1 cellular context compared by ENCODE assay signal in the genomic region with DNA sequence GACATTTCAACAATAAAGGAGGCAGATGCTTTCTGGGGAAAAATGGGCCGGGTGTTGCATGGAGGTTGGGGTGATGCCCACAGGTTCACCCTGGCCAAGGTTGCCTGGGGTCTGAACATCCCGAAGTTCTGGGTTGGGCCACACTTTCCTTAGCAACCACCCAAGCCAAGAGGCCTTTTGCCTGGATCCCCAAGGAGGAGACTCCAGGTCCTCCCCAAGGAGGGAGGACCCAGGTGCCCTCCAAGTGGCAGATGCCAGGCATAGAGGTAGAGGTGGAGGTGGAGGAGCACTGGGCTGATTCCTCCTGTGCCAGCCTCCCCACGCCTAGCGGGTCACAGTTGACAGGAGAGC.
TF ChIP-seq lines count a peak whose summit lies in the region.

No MANE protein-coding gene starts in this region.

TF ChIP-seq in K562, 482 proteins besides CTCF, POLR2A, EP300 and RAD21:
- TF ChIP-seq, protein P1, sequence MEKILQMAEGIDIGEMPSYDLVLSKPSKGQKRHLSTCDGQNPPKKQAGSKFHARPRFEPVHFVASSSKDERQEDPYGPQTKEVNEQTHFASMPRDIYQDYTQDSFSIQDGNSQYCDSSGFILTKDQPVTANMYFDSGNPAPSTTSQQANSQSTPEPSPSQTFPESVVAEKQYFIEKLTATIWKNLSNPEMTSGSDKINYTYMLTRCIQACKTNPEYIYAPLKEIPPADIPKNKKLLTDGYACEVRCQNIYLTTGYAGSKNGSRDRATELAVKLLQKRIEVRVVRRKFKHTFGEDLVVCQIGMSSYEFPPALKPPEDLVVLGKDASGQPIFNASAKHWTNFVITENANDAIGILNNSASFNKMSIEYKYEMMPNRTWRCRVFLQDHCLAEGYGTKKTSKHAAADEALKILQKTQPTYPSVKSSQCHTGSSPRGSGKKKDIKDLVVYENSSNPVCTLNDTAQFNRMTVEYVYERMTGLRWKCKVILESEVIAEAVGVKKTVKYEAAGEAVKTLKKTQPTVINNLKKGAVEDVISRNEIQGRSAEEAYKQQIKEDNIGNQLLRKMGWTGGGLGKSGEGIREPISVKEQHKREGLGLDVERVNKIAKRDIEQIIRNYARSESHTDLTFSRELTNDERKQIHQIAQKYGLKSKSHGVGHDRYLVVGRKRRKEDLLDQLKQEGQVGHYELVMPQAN (IDR thresholded peaks at IDR 0.05; ENCODE audit: borderline replicate concordance): no peak
- TF ChIP-seq, protein P2, sequence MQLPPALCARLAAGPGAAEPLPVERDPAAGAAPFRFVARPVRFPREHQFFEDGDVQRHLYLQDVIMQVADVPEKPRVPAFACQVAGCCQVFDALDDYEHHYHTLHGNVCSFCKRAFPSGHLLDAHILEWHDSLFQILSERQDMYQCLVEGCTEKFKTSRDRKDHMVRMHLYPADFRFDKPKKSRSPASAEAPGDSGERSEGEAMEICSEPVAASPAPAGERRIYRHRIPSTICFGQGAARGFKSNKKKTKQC (CRISPR knock-in tag; IDR thresholded peaks at IDR 0.05): no peak
- TF ChIP-seq, protein P3, sequence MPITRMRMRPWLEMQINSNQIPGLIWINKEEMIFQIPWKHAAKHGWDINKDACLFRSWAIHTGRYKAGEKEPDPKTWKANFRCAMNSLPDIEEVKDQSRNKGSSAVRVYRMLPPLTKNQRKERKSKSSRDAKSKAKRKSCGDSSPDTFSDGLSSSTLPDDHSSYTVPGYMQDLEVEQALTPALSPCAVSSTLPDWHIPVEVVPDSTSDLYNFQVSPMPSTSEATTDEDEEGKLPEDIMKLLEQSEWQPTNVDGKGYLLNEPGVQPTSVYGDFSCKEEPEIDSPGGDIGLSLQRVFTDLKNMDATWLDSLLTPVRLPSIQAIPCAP (CRISPR knock-in tag; IDR thresholded peaks at IDR 0.05; ENCODE audit: borderline replicate concordance): no peak
- TF ChIP-seq, protein P4, sequence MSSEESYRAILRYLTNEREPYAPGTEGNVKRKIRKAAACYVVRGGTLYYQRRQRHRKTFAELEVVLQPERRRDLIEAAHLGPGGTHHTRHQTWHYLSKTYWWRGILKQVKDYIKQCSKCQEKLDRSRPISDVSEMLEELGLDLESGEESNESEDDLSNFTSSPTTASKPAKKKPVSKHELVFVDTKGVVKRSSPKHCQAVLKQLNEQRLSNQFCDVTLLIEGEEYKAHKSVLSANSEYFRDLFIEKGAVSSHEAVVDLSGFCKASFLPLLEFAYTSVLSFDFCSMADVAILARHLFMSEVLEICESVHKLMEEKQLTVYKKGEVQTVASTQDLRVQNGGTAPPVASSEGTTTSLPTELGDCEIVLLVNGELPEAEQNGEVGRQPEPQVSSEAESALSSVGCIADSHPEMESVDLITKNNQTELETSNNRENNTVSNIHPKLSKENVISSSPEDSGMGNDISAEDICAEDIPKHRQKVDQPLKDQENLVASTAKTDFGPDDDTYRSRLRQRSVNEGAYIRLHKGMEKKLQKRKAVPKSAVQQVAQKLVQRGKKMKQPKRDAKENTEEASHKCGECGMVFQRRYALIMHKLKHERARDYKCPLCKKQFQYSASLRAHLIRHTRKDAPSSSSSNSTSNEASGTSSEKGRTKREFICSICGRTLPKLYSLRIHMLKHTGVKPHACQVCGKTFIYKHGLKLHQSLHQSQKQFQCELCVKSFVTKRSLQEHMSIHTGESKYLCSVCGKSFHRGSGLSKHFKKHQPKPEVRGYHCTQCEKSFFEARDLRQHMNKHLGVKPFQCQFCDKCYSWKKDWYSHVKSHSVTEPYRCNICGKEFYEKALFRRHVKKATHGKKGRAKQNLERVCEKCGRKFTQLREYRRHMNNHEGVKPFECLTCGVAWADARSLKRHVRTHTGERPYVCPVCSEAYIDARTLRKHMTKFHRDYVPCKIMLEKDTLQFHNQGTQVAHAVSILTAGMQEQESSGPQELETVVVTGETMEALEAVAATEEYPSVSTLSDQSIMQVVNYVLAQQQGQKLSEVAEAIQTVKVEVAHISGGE (CRISPR knock-in tag; IDR thresholded peaks at IDR 0.05): no peak
- TF ChIP-seq, protein P5, sequence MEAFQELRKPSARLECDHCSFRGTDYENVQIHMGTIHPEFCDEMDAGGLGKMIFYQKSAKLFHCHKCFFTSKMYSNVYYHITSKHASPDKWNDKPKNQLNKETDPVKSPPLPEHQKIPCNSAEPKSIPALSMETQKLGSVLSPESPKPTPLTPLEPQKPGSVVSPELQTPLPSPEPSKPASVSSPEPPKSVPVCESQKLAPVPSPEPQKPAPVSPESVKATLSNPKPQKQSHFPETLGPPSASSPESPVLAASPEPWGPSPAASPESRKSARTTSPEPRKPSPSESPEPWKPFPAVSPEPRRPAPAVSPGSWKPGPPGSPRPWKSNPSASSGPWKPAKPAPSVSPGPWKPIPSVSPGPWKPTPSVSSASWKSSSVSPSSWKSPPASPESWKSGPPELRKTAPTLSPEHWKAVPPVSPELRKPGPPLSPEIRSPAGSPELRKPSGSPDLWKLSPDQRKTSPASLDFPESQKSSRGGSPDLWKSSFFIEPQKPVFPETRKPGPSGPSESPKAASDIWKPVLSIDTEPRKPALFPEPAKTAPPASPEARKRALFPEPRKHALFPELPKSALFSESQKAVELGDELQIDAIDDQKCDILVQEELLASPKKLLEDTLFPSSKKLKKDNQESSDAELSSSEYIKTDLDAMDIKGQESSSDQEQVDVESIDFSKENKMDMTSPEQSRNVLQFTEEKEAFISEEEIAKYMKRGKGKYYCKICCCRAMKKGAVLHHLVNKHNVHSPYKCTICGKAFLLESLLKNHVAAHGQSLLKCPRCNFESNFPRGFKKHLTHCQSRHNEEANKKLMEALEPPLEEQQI (IDR thresholded peaks at IDR 0.05): no peak
- no peak for TF ChIP-seq TAF7 (tag; IDR thresholded peaks at IDR 0.05)
- no peak for TF ChIP-seq ZNF140 (CRISPR knock-in tag; IDR thresholded peaks at IDR 0.05)
- TF ChIP-seq MBD2 (IDR thresholded peaks at IDR 0.05; ENCODE audit: borderline replicate concordance, low read depth): no peak
- TF ChIP-seq, protein P6, sequence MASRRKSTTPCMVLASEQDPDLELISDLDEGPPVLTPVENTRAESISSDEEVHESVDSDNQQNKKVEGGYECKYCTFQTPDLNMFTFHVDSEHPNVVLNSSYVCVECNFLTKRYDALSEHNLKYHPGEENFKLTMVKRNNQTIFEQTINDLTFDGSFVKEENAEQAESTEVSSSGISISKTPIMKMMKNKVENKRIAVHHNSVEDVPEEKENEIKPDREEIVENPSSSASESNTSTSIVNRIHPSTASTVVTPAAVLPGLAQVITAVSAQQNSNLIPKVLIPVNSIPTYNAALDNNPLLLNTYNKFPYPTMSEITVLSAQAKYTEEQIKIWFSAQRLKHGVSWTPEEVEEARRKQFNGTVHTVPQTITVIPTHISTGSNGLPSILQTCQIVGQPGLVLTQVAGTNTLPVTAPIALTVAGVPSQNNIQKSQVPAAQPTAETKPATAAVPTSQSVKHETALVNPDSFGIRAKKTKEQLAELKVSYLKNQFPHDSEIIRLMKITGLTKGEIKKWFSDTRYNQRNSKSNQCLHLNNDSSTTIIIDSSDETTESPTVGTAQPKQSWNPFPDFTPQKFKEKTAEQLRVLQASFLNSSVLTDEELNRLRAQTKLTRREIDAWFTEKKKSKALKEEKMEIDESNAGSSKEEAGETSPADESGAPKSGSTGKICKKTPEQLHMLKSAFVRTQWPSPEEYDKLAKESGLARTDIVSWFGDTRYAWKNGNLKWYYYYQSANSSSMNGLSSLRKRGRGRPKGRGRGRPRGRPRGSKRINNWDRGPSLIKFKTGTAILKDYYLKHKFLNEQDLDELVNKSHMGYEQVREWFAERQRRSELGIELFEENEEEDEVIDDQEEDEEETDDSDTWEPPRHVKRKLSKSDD (conservative IDR thresholded peaks at IDR 0.05; ENCODE audit: low read length): no peak
- TF ChIP-seq, protein P7, sequence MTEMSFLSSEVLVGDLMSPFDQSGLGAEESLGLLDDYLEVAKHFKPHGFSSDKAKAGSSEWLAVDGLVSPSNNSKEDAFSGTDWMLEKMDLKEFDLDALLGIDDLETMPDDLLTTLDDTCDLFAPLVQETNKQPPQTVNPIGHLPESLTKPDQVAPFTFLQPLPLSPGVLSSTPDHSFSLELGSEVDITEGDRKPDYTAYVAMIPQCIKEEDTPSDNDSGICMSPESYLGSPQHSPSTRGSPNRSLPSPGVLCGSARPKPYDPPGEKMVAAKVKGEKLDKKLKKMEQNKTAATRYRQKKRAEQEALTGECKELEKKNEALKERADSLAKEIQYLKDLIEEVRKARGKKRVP (CRISPR knock-in tag; IDR thresholded peaks at IDR 0.05): no peak
- TF ChIP-seq ZKSCAN8 (CRISPR knock-in tag; IDR thresholded peaks at IDR 0.05): no peak
- TF ChIP-seq PHF21A (IDR thresholded peaks at IDR 0.05; ENCODE audit: borderline replicate concordance, low read depth): no peak
- no peak for TF ChIP-seq ZNF134 (CRISPR knock-in tag; conservative IDR thresholded peaks at IDR 0.05)
- no peak for TF ChIP-seq SRSF9 (IDR thresholded peaks at IDR 0.05; ENCODE audit: borderline replicate concordance, low read depth, low read length)
- TF ChIP-seq, protein P8, sequence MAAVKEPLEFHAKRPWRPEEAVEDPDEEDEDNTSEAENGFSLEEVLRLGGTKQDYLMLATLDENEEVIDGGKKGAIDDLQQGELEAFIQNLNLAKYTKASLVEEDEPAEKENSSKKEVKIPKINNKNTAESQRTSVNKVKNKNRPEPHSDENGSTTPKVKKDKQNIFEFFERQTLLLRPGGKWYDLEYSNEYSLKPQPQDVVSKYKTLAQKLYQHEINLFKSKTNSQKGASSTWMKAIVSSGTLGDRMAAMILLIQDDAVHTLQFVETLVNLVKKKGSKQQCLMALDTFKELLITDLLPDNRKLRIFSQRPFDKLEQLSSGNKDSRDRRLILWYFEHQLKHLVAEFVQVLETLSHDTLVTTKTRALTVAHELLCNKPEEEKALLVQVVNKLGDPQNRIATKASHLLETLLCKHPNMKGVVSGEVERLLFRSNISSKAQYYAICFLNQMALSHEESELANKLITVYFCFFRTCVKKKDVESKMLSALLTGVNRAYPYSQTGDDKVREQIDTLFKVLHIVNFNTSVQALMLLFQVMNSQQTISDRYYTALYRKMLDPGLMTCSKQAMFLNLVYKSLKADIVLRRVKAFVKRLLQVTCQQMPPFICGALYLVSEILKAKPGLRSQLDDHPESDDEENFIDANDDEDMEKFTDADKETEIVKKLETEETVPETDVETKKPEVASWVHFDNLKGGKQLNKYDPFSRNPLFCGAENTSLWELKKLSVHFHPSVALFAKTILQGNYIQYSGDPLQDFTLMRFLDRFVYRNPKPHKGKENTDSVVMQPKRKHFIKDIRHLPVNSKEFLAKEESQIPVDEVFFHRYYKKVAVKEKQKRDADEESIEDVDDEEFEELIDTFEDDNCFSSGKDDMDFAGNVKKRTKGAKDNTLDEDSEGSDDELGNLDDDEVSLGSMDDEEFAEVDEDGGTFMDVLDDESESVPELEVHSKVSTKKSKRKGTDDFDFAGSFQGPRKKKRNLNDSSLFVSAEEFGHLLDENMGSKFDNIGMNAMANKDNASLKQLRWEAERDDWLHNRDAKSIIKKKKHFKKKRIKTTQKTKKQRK (IDR thresholded peaks at IDR 0.05; ENCODE audit: borderline replicate concordance, low read depth, low read length): no peak
